In genomic region chr5:140664018-140664352, GRCh38 we compare ENCODE assay signal across 6 cellular contexts. TPM values are rescaled to one million over a fixed set of nuclear protein-coding genes. Genes with fewer than 3 reads are reported as not detected.
DNase-seq lines count a peak whose midpoint lies in the region; ATAC-seq and TF ChIP-seq lines count a peak whose summit lies in the region.

No MANE protein-coding gene starts in this region.

- H3K9me3 Mint-ChIP-seq in osteocyte (ENCODE audit: unreplicated experiment): no peaks in the 10 kb centered on the region

- peaks cover 30% of the 10 kb centered on the region for H3K4me1 Mint-ChIP-seq in osteocyte (ENCODE audit: unreplicated experiment)

- H3K27me3 Mint-ChIP-seq in osteocyte (ENCODE audit: unreplicated experiment): no peaks in the 10 kb centered on the region

- H3K4me3 Mint-ChIP-seq in osteocyte (ENCODE audit: unreplicated experiment): peak overlapping the region; percentile 99

- H3K4me3 ChIP-seq in choroid plexus epithelial cell (ENCODE audit: low read depth, low read length): peak overlapping the region; percentile 96

- peaks cover 50% of the 10 kb centered on the region for H3K36me3 Mint-ChIP-seq in osteocyte (ENCODE audit: unreplicated experiment)

- DNase-seq in choroid plexus epithelial cell (ENCODE audit: low read depth): no peak
- DNase-seq in osteocyte (ENCODE audit: extremely low spot score, unreplicated experiment): no peak
- DNase-seq in KG1 (lab: John Stamatoyannopoulos, UW): no peak

- no peak for TF ChIP-seq CTCF in choroid plexus epithelial cell (conservative IDR thresholded peaks at IDR 0.05; ENCODE audit: low read depth, low read length)
- no peak for TF ChIP-seq CTCF in osteocyte (IDR thresholded peaks at IDR 0.05)

- H3K27ac Mint-ChIP-seq in osteocyte (ENCODE audit: unreplicated experiment): peak overlapping the region; percentile 98

- peak; percentile 2 for ATAC-seq in HG03139 (IDR thresholded peaks at IDR 0.05; ENCODE audit: unreplicated experiment)
- ATAC-seq in HG02970 (IDR thresholded peaks at IDR 0.05; ENCODE audit: low FRiP score, unreplicated experiment): no peak
- no peak for ATAC-seq in HG03565 (IDR thresholded peaks at IDR 0.05; ENCODE audit: unreplicated experiment)

RNA-seq across cellular contexts. Expression of gene WDR55, which starts 0.7 kb away (rescaled TPM):
- 28.3 and 28.9 TPM in 2 replicates for total RNA-seq in osteocyte

RNA-seq across cellular contexts. Expression of gene DND1, which starts 9.4 kb away (rescaled TPM):
- 1.6 and 1.9 TPM in 2 replicates for total RNA-seq in osteocyte

RNA-seq across cellular contexts. Expression of gene IK, which starts 16.4 kb away (rescaled TPM):
- 86.5 and 89.9 TPM in 2 replicates for total RNA-seq in osteocyte

RNA-seq across cellular contexts. Expression of gene NDUFA2, which starts 16.6 kb away (rescaled TPM):
- total RNA-seq in osteocyte: 44.5 and 50.2 TPM in 2 replicates

RNA-seq across cellular contexts. Expression of gene TMCO6, which starts 24.7 kb away (rescaled TPM):
- total RNA-seq in osteocyte: 10.4 and 10.5 TPM in 2 replicates
